ENCODE assay signal across 24 cellular contexts in the genomic region with DNA sequence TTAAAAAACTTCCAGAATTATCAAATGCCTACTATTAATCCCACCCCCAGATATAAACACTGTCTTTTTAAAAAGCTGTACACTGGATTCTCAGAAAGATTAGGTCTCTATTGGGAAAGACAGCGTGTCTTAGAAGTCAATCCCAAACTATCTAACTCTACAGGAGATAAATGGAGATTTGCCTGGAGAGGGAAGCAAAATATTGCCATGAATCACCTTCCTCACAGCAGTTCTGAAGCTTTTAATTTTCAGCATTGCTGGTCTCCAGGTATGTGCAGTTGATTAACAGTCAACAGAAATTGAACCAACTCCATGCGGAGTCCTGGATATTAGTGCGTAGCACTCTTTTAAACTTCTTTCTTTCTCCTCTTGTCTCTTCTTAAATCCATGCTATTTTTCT.
"Had no signal": no experiment of that assay in that cellular context is flagged by ENCODE, and none has a peak within 500 bp of the region (broad histone marks: within the 10 kb centered on the region; RNA-seq: fewer than 3 reads in every experiment).

No MANE protein-coding gene starts in this region.

- H3K9me3 ChIP-seq: adrenal gland had no signal

- H3K27ac ChIP-seq: adrenal gland, VCaP had no signal

- H3K36me3 ChIP-seq: adrenal gland had no signal

- DNase-seq: activated CD4-positive, alpha-beta memory T cell treated with anti-CD3 and anti-CD28 coated beads for 36 hours; activated CD4-positive, alpha-beta T cell treated with anti-CD3 and anti-CD28 coated beads, Interleukin-2, amount 10 ng/mL, durations not matched to agents 7 days and 5 days; activated CD4-positive, CD25-positive, alpha-beta regulatory T cell; activated gamma-delta T cell; activated naive CD4-positive, alpha-beta T cell treated with anti-CD3 and anti-CD28 coated beads, Interleukin-2, amount 10 ng/mL, durations not matched to agents 7 days and 5 days; activated naive CD8-positive, alpha-beta T cell treated with anti-CD3 and anti-CD28 coated beads for 36 hours; activated T-cell treated with anti-CD3 and anti-CD28 coated beads for 4 hours; activated T-cell treated with anti-CD3 and anti-CD28 coated beads, Interleukin-2, amount 50 U/mL, for 48 hours; adrenal gland; aorta; Kasumi-1; NCI-H1105 treated with DMSO at 0.1 percent for 48 hours; NCI-H1436 treated with DMSO at 0.1 percent for 48 hours; NCI-H187; NCI-H2171; NCI-H226; NCI-H526; NCI-H774; SIG-M5; T-helper 1 cell had no signal

- ATAC-seq: activated T-helper 17 cell treated with anti-CD3 and anti-CD28 coated beads, Interleukin-2, amount 50 U/mL, for 72 hours; K562 had no signal

- H3K4me1 ChIP-seq: adrenal gland had no signal

- H3K27me3 ChIP-seq: adrenal gland had no signal

- H3K9me3 Mint-ChIP-seq: activated CD4-positive, alpha-beta T cell treated with anti-CD3 and anti-CD28 coated beads, Interleukin-2, amount 10 ng/mL, durations not matched to agents 7 days and 5 days; activated naive CD4-positive, alpha-beta T cell treated with anti-CD3 and anti-CD28 coated beads, Interleukin-2, amount 10 ng/mL, durations not matched to agents 7 days and 5 days; brain had no signal

- H3K36me3 Mint-ChIP-seq: activated CD4-positive, alpha-beta memory T cell treated with anti-CD3 and anti-CD28 coated beads for 36 hours; activated naive CD4-positive, alpha-beta T cell treated with anti-CD3 and anti-CD28 coated beads, Interleukin-2, amount 10 ng/mL, durations not matched to agents 7 days and 5 days; activated naive CD8-positive, alpha-beta T cell treated with anti-CD3 and anti-CD28 coated beads for 36 hours; brain had no signal

- H3K4me1 Mint-ChIP-seq: activated CD4-positive, alpha-beta T cell treated with anti-CD3 and anti-CD28 coated beads, Interleukin-2, amount 10 ng/mL, durations not matched to agents 7 days and 5 days; activated naive CD4-positive, alpha-beta T cell treated with anti-CD3 and anti-CD28 coated beads, Interleukin-2, amount 10 ng/mL, durations not matched to agents 7 days and 5 days; activated naive CD8-positive, alpha-beta T cell treated with anti-CD3 and anti-CD28 coated beads for 36 hours; activated T-helper 17 cell treated with anti-CD3 and anti-CD28 coated beads, Interleukin-2, amount 50 U/mL, for 72 hours; brain had no signal

- H3K27ac Mint-ChIP-seq: activated CD4-positive, alpha-beta memory T cell treated with anti-CD3 and anti-CD28 coated beads for 36 hours; activated CD4-positive, alpha-beta T cell treated with anti-CD3 and anti-CD28 coated beads, Interleukin-2, amount 10 ng/mL, durations not matched to agents 7 days and 5 days; activated naive CD4-positive, alpha-beta T cell treated with anti-CD3 and anti-CD28 coated beads, Interleukin-2, amount 10 ng/mL, durations not matched to agents 7 days and 5 days; activated naive CD8-positive, alpha-beta T cell treated with anti-CD3 and anti-CD28 coated beads for 36 hours; activated T-helper 17 cell treated with anti-CD3 and anti-CD28 coated beads, Interleukin-2, amount 50 U/mL, for 72 hours; brain had no signal

- H3K27me3 Mint-ChIP-seq: activated CD4-positive, alpha-beta memory T cell treated with anti-CD3 and anti-CD28 coated beads for 36 hours; activated CD4-positive, alpha-beta T cell treated with anti-CD3 and anti-CD28 coated beads, Interleukin-2, amount 10 ng/mL, durations not matched to agents 7 days and 5 days; activated naive CD4-positive, alpha-beta T cell treated with anti-CD3 and anti-CD28 coated beads, Interleukin-2, amount 10 ng/mL, durations not matched to agents 7 days and 5 days; activated naive CD8-positive, alpha-beta T cell treated with anti-CD3 and anti-CD28 coated beads for 36 hours; activated T-helper 17 cell treated with anti-CD3 and anti-CD28 coated beads, Interleukin-2, amount 50 U/mL, for 72 hours; brain had no signal

- H3K4me3 ChIP-seq: adrenal gland, K562 had no signal

- H3K4me3 Mint-ChIP-seq: activated CD4-positive, alpha-beta memory T cell treated with anti-CD3 and anti-CD28 coated beads for 36 hours; activated CD4-positive, alpha-beta T cell treated with anti-CD3 and anti-CD28 coated beads, Interleukin-2, amount 10 ng/mL, durations not matched to agents 7 days and 5 days; activated naive CD4-positive, alpha-beta T cell treated with anti-CD3 and anti-CD28 coated beads, Interleukin-2, amount 10 ng/mL, durations not matched to agents 7 days and 5 days; activated naive CD8-positive, alpha-beta T cell treated with anti-CD3 and anti-CD28 coated beads for 36 hours; activated T-helper 17 cell treated with anti-CD3 and anti-CD28 coated beads, Interleukin-2, amount 50 U/mL, for 72 hours; brain had no signal
